ENCODE assay signal across 1 cellular context in the genomic region with DNA sequence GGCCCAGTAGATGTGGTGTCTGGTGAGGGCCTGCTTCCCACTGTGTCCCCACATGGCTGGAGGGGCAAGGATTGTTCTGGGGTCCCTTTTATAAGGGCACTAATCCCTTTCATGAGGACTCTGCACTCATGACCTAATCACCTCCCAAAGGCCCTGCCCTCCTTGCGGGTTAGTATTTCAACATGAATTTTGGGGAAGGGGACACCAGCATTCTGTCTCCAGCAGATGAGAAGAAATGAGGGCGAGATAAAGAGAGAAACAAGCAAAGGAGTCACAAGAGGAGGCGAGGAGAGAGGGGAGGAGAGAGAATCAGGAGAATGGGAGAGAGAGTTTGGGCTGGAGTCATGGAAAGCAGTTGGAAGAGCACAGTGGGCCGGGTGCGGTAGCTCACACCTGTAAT.
TF ChIP-seq lines count a peak whose summit lies in the region.

No MANE protein-coding gene starts in this region.

TF ChIP-seq in GM23338, 12 proteins besides CTCF, POLR2A, EP300 and RAD21 (continued from another document):
- TF ChIP-seq, protein P1, sequence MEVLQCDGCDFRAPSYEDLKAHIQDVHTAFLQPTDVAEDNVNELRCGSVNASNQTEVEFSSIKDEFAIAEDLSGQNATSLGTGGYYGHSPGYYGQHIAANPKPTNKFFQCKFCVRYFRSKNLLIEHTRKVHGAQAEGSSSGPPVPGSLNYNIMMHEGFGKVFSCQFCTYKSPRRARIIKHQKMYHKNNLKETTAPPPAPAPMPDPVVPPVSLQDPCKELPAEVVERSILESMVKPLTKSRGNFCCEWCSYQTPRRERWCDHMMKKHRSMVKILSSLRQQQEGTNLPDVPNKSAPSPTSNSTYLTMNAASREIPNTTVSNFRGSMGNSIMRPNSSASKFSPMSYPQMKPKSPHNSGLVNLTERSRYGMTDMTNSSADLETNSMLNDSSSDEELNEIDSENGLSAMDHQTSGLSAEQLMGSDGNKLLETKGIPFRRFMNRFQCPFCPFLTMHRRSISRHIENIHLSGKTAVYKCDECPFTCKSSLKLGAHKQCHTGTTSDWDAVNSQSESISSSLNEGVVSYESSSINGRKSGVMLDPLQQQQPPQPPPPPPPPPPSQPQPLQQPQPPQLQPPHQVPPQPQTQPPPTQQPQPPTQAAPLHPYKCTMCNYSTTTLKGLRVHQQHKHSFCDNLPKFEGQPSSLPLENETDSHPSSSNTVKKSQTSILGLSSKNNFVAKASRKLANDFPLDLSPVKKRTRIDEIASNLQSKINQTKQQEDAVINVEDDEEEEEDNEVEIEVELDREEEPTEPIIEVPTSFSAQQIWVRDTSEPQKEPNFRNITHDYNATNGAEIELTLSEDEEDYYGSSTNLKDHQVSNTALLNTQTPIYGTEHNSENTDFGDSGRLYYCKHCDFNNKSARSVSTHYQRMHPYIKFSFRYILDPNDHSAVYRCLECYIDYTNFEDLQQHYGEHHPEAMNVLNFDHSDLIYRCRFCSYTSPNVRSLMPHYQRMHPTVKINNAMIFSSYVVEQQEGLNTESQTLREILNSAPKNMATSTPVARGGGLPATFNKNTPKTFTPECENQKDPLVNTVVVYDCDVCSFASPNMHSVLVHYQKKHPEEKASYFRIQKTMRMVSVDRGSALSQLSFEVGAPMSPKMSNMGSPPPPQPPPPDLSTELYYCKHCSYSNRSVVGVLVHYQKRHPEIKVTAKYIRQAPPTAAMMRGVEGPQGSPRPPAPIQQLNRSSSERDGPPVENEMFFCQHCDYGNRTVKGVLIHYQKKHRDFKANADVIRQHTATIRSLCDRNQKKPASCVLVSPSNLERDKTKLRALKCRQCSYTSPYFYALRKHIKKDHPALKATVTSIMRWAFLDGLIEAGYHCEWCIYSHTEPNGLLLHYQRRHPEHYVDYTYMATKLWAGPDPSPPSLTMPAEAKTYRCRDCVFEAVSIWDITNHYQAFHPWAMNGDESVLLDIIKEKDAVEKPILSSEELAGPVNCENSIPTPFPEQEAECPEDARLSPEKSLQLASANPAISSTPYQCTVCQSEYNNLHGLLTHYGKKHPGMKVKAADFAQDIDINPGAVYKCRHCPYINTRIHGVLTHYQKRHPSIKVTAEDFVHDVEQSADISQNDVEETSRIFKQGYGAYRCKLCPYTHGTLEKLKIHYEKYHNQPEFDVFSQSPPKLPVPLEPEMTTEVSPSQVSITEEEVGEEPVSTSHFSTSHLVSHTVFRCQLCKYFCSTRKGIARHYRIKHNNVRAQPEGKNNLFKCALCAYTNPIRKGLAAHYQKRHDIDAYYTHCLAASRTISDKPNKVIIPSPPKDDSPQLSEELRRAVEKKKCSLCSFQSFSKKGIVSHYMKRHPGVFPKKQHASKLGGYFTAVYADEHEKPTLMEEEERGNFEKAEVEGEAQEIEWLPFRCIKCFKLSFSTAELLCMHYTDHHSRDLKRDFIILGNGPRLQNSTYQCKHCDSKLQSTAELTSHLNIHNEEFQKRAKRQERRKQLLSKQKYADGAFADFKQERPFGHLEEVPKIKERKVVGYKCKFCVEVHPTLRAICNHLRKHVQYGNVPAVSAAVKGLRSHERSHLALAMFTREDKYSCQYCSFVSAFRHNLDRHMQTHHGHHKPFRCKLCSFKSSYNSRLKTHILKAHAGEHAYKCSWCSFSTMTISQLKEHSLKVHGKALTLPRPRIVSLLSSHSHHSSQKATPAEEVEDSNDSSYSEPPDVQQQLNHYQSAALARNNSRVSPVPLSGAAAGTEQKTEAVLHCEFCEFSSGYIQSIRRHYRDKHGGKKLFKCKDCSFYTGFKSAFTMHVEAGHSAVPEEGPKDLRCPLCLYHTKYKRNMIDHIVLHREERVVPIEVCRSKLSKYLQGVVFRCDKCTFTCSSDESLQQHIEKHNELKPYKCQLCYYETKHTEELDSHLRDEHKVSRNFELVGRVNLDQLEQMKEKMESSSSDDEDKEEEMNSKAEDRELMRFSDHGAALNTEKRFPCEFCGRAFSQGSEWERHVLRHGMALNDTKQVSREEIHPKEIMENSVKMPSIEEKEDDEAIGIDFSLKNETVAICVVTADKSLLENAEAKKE (CRISPR knock-in tag; IDR thresholded peaks at IDR 0.05), result no peak
